Comparison of ENCODE assay signal across 1 cellular context in genomic region chr16:69324585-69325253, GRCh38.
TF ChIP-seq lines count a peak whose summit lies in the region.

No MANE protein-coding gene starts in this region.

TF ChIP-seq in HCT116, 20 proteins besides CTCF, POLR2A, EP300 and RAD21 (continued from another document):
- TF ChIP-seq CBX3 (IDR thresholded peaks at IDR 0.05; ENCODE audit: low read depth) (no peak), CEBPB (IDR thresholded peaks at IDR 0.05; ENCODE audit: low read depth) (no peak), SRF (IDR thresholded peaks at IDR 0.05; ENCODE audit: low read depth) (no peak), YY1 (IDR thresholded peaks at IDR 0.05; ENCODE audit: extremely low read depth, insufficient replicate concordance, low read depth, low read length) (no peak), ATF3 (IDR thresholded peaks at IDR 0.05) (no peak), ELF1 (IDR thresholded peaks at IDR 0.05; ENCODE audit: borderline replicate concordance, low read depth) (no peak)
